14 cellular contexts compared by ENCODE assay signal in genomic region chr15:90581771-90582471, GRCh38. TPM values are rescaled to one million over a fixed set of nuclear protein-coding genes. Genes with fewer than 3 reads are reported as not detected.
DNase-seq lines count a peak whose midpoint lies in the region; ATAC-seq and TF ChIP-seq lines count a peak whose summit lies in the region.
"Had no signal": no experiment of that assay in that cellular context is flagged by ENCODE, and none has a peak within 500 bp of the region (broad histone marks: within the 10 kb centered on the region; RNA-seq: fewer than 3 reads in every experiment).

No MANE protein-coding gene starts in this region.

- POLR2A ChIA-PET in activated CD4-positive, alpha-beta T cell treated with anti-CD3 and anti-CD28 coated beads for 36 hours (lab: Charles Lee) = no interaction called here
- POLR2A ChIA-PET in activated CD4-positive, alpha-beta memory T cell treated with anti-CD3 and anti-CD28 coated beads, Interleukin-2, amount 10 ng/mL, durations not matched to agents 7 days and 5 days (lab: Charles Lee) = interaction anchor here (1.4 to 1.5 kb wide), 2 partner anchors 13 to 42 kb away, joined by 3 to 6 read pairs; no protein-coding TSS in a partner anchor

- no peaks in the 10 kb centered on the region for H3K27me3 Mint-ChIP-seq in activated CD4-positive, alpha-beta T cell treated with anti-CD3 and anti-CD28 coated beads for 36 hours
- no peaks in the 10 kb centered on the region for H3K27me3 Mint-ChIP-seq in activated CD4-positive, alpha-beta memory T cell treated with anti-CD3 and anti-CD28 coated beads, Interleukin-2, amount 10 ng/mL, durations not matched to agents 7 days and 5 days

- no peaks in the 10 kb centered on the region for H3K4me1 ChIP-seq in foreskin keratinocyte
- H3K4me1 ChIP-seq: breast epithelium had no signal

- no peaks in the 10 kb centered on the region for H3K9me3 Mint-ChIP-seq in activated CD4-positive, alpha-beta T cell treated with anti-CD3 and anti-CD28 coated beads for 36 hours (ENCODE audit: low read depth)
- H3K9me3 Mint-ChIP-seq in activated CD4-positive, alpha-beta memory T cell treated with anti-CD3 and anti-CD28 coated beads, Interleukin-2, amount 10 ng/mL, durations not matched to agents 7 days and 5 days = no peaks in the 10 kb centered on the region

- peak overlapping the region; percentile 91 for H3K27ac Mint-ChIP-seq in activated CD4-positive, alpha-beta T cell treated with anti-CD3 and anti-CD28 coated beads for 36 hours
- peak overlapping the region; percentile 13 for H3K27ac Mint-ChIP-seq in activated CD4-positive, alpha-beta memory T cell treated with anti-CD3 and anti-CD28 coated beads, Interleukin-2, amount 10 ng/mL, durations not matched to agents 7 days and 5 days

- H3K27ac ChIP-seq in foreskin keratinocyte = no peak overlapping the region
- H3K27ac ChIP-seq: A549, breast epithelium had no signal

- CTCF ChIA-PET in activated CD4-positive, alpha-beta T cell treated with anti-CD3 and anti-CD28 coated beads for 36 hours (lab: Charles Lee) = interaction anchor here (1.2 to 1.6 kb wide), 3 partner anchors 13 to 340 kb away, joined by 3 to 5 read pairs (median 3); no protein-coding TSS in a partner anchor
- CTCF ChIA-PET in activated CD4-positive, alpha-beta memory T cell treated with anti-CD3 and anti-CD28 coated beads, Interleukin-2, amount 10 ng/mL, durations not matched to agents 7 days and 5 days (lab: Charles Lee) = no interaction called here

- peaks cover 18% of the 10 kb centered on the region for H3K36me3 Mint-ChIP-seq in activated CD4-positive, alpha-beta T cell treated with anti-CD3 and anti-CD28 coated beads for 36 hours (ENCODE audit: low read depth)
- H3K36me3 Mint-ChIP-seq in activated CD4-positive, alpha-beta memory T cell treated with anti-CD3 and anti-CD28 coated beads, Interleukin-2, amount 10 ng/mL, durations not matched to agents 7 days and 5 days (ENCODE audit: low read depth) = peaks cover 58% of the 10 kb centered on the region

- peak overlapping the region; percentile 58 for H3K4me3 Mint-ChIP-seq in activated CD4-positive, alpha-beta T cell treated with anti-CD3 and anti-CD28 coated beads for 36 hours
- no peak overlapping the region for H3K4me3 Mint-ChIP-seq in activated CD4-positive, alpha-beta memory T cell treated with anti-CD3 and anti-CD28 coated beads, Interleukin-2, amount 10 ng/mL, durations not matched to agents 7 days and 5 days

- TF ChIP-seq CTCF in foreskin keratinocyte (conservative IDR thresholded peaks at IDR 0.05) = no peak

- peak; percentile 94 for ATAC-seq in activated CD4-positive, alpha-beta T cell treated with anti-CD3 and anti-CD28 coated beads for 36 hours
- ATAC-seq in foreskin keratinocyte (peak; percentile 29), GM21717 (IDR thresholded peaks at IDR 0.05; ENCODE audit: unreplicated experiment) (no peak), GM19328 (IDR thresholded peaks at IDR 0.05; ENCODE audit: unreplicated experiment) (no peak), HG03432 (IDR thresholded peaks at IDR 0.05; ENCODE audit: unreplicated experiment) (no peak)
- ATAC-seq in stimulated activated naive CD8-positive, alpha-beta T cell treated with anti-CD3 and anti-CD28 coated beads, Interleukin-15, Interleukin-2, amounts not matched to agents 100 U/mL and 50 U/mL, for 24 hours = peak; percentile 81
- ATAC-seq: SK-N-SH treated with all-trans-retinoic acid at 6 μM for 48 hours had no signal

- peaks cover 52% of the 10 kb centered on the region for H3K4me1 Mint-ChIP-seq in activated CD4-positive, alpha-beta T cell treated with anti-CD3 and anti-CD28 coated beads for 36 hours
- peaks cover 43% of the 10 kb centered on the region for H3K4me1 Mint-ChIP-seq in activated CD4-positive, alpha-beta memory T cell treated with anti-CD3 and anti-CD28 coated beads, Interleukin-2, amount 10 ng/mL, durations not matched to agents 7 days and 5 days

- no peaks in the 10 kb centered on the region for H3K27me3 ChIP-seq in foreskin keratinocyte
- H3K27me3 ChIP-seq: breast epithelium, spleen had no signal

- DNase-seq in activated CD4-positive, alpha-beta T cell treated with anti-CD3 and anti-CD28 coated beads for 36 hours = peak; percentile 66
- DNase-seq in activated CD4-positive, alpha-beta T cell treated with anti-CD3 and anti-CD28 coated beads for 1 hour = no peak
- DNase-seq in activated CD4-positive, alpha-beta memory T cell treated with anti-CD3 and anti-CD28 coated beads, Interleukin-2, amount 10 ng/mL, durations not matched to agents 7 days and 5 days = no peak
- DNase-seq in foreskin keratinocyte = no peak
- DNase-seq in stimulated activated naive CD8-positive, alpha-beta T cell treated with anti-CD3 and anti-CD28 coated beads, Interleukin-15, Interleukin-2, amounts not matched to agents 100 U/mL and 50 U/mL, for 24 hours = no peak
- DNase-seq: erythroblast, NCI-H748 treated with DMSO at 0.1 percent for 48 hours, spleen had no signal

- intact Hi-C loops in activated CD4-positive, alpha-beta T cell treated with anti-CD3 and anti-CD28 coated beads for 36 hours (cut with DNase I, micrococcal nuclease) = no loop called here

RNA-seq across cellular contexts. Expression of gene CRTC3, which starts 52.2 kb away (rescaled TPM):
- total RNA-seq in activated CD4-positive, alpha-beta T cell treated with anti-CD3 and anti-CD28 coated beads for 36 hours = 10 to 100 TPM; 32.4 to 36.2 TPM
- total RNA-seq in activated CD4-positive, alpha-beta memory T cell treated with anti-CD3 and anti-CD28 coated beads, Interleukin-2, amount 10 ng/mL, durations not matched to agents 7 days and 5 days = 10 to 100 TPM; 86.0 to 89.3 TPM
- 12.4 and 12.5 TPM in 2 replicates for total RNA-seq in foreskin keratinocyte
- 4.7 and 5.5 TPM in 2 replicates for polyA plus RNA-seq in foreskin keratinocyte

Comparison
In these comparisons a context has a peak if more than half of its experiments do, and no peak if none do; other contexts are left out.
1. ATAC-seq: peak in activated CD4-positive, alpha-beta T cell treated with anti-CD3 and anti-CD28 coated beads for 36 hours (single experiment), foreskin keratinocyte (single experiment) and stimulated activated naive CD8-positive, alpha-beta T cell treated with anti-CD3 and anti-CD28 coated beads, Interleukin-15, Interleukin-2, amounts not matched to agents 100 U/mL and 50 U/mL, for 24 hours (single experiment); none in GM21717 (single experiment), GM19328 (single experiment) and HG03432 (single experiment).